9 cellular contexts compared by ENCODE assay signal in the genomic region with DNA sequence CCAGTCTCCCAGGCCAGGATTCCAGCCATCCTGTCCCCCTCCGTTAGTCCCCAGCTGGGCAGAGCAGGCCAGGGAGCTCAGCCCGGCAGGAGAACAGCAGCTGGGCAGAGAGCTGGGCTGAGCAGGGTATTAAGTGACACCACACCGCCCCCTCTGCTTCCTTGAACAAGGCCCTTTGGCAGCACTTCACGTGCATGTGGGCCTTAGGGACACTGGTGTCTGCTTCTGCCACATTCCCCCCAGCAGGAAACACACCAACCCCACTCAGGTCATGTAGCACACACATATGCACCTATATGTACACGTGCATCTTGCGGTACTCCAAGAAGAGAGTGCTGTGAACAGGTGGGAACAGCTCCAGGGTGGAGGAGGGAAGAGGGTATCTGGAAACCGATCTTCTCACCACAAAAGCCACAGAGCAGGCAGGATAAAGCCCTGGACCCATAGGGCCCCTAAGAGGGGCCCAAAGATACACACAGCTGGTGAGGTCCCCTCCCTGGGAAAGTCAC. TPM values are rescaled to one million over a fixed set of nuclear protein-coding genes. Genes with fewer than 3 reads are reported as not detected.
A peak's percentile ranks its signal among the peaks of the same experiment; 100 is the strongest.
DNase-seq lines count a peak whose midpoint lies in the region; ATAC-seq and TF ChIP-seq lines count a peak whose summit lies in the region.
"Had no signal": no experiment of that assay in that cellular context is flagged by ENCODE, and none has a peak within 500 bp of the region (broad histone marks: within the 10 kb centered on the region; RNA-seq: fewer than 3 reads in every experiment).

No MANE protein-coding gene starts in this region.

- H3K27me3 ChIP-seq in tibial nerve = no peaks in the 10 kb centered on the region

- H3K36me3 ChIP-seq in tibial nerve = peaks cover 0 to 32% (median 0%) of the 10 kb centered on the region in 3 donors

- no peak for TF ChIP-seq CTCF in tibial nerve (IDR thresholded peaks at IDR 0.05)

- DNase-seq in NCI-H2171 treated with DMSO at 0.1 percent for 48 hours (lab: John Stamatoyannopoulos, UW) (peak; percentile 72), NCI-H2171 (lab: John Stamatoyannopoulos, UW) (no peak), SHP77 treated with DMSO at 0.1 percent for 48 hours (lab: John Stamatoyannopoulos, UW) (peak; percentile 4), glomerular visceral epithelial cell (ENCODE audit: extremely low spot score) (peak; percentile 65), tibial nerve (ENCODE audit: low spot score in 2 of 2) (no peak), ureter (ENCODE audit: low spot score) (no peak), cortex of kidney (lab: John Stamatoyannopoulos, UW) (no peak)
- DNase-seq: AML-193 had no signal

- peak in 1 of 2 donors; percentile 35 for TF ChIP-seq EP300 in tibial nerve (IDR thresholded peaks at IDR 0.05)

- no peak for TF ChIP-seq POLR2A in tibial nerve (IDR thresholded peaks at IDR 0.05)

- H3K27ac ChIP-seq in tibial nerve = peak overlapping the region; percentile 35 to 95 (median 94)

- peaks cover 6 to 86% (median 63%) of the 10 kb centered on the region in 4 donors for H3K4me1 ChIP-seq in tibial nerve

- 34 to 40% methylated on average over 7 of the region's 7 CpGs for WGBS in tibial nerve, 2 donors

- no peaks in the 10 kb centered on the region for H3K9me3 ChIP-seq in tibial nerve

- H3K4me3 ChIP-seq in tibial nerve = peak overlapping the region in 1 of 4 donors; percentile 77

- no peak for ATAC-seq in HG03175 (IDR thresholded peaks at IDR 0.05; ENCODE audit: unreplicated experiment)

RNA-seq across cellular contexts. Expression of a gene that starts 4.6 kb away (rescaled TPM):
- 10 to 100 TPM; 30.0 to 66.9 (median 35.9) TPM for total RNA-seq in tibial nerve
- 58.9 TPM for total RNA-seq in ureter

Comparison
In these comparisons a context has a peak if more than half of its experiments do, and no peak if none do; other contexts are left out.
1. DNase-seq: peak in NCI-H2171 treated with DMSO at 0.1 percent for 48 hours (single experiment), SHP77 treated with DMSO at 0.1 percent for 48 hours (single experiment) and glomerular visceral epithelial cell (single experiment); none in NCI-H2171 (single experiment), tibial nerve (0 of 2), ureter (single experiment) and cortex of kidney (single experiment).